Comparison of ENCODE assay signal across 8 cellular contexts in genomic region chr6:24933868-24934401, GRCh38. TPM values are rescaled to one million over a fixed set of nuclear protein-coding genes. Genes with fewer than 3 reads are reported as not detected.
DNase-seq lines count a peak whose midpoint lies in the region; ATAC-seq, FAIRE-seq and TF ChIP-seq lines count a peak whose summit lies in the region.

No MANE protein-coding gene starts in this region.

- 71% methylated on average over 7 of the region's 7 CpGs for WGBS in SK-N-SH (ENCODE audit: low lambda C conversion rate)

- H3F3A ChIP-seq in SK-N-SH (replicated peaks; ENCODE audit: insufficient read depth): peaks cover 1% of the 10 kb centered on the region

- no peak for DNase-seq in AG10803 (ENCODE audit: low read depth)
- DNase-seq in SK-N-SH: peak; percentile 12
- DNase-seq in stimulated activated naive CD8-positive, alpha-beta T cell treated with anti-CD3 and anti-CD28 coated beads, Interleukin-15, Interleukin-2, amounts not matched to agents 100 U/mL and 50 U/mL, for 24 hours: peak; percentile 57
- DNase-seq in GM12891 (ENCODE audit: insufficient read length, low spot score): no peak
- no peak for DNase-seq in DMS114 treated with DMSO at 0.1 percent for 48 hours (lab: John Stamatoyannopoulos, UW; ENCODE audit: unreplicated experiment)

- no peaks in the 10 kb centered on the region for H3K36me3 ChIP-seq in SK-N-SH (replicated peaks in 1 of 2; ENCODE audit: control insufficient read depth in 1 of 2, insufficient read depth in 2 of 2, low read length in 1 of 2)

- ATAC-seq in esophagus mucosa (peak; percentile 46), GM21423 (IDR thresholded peaks at IDR 0.05; ENCODE audit: unreplicated experiment) (no peak)
- ATAC-seq in stimulated activated naive CD8-positive, alpha-beta T cell treated with anti-CD3 and anti-CD28 coated beads, Interleukin-15, Interleukin-2, amounts not matched to agents 100 U/mL and 50 U/mL, for 24 hours: no peak

- TF ChIP-seq EP300 in SK-N-SH (IDR thresholded peaks at IDR 0.05; ENCODE audit: borderline replicate concordance in 1 of 2, low read depth in 1 of 2, low read length in 1 of 2): no peak

- H3K4me1 ChIP-seq in SK-N-SH (ENCODE audit: control insufficient read depth in 1 of 2, insufficient read depth in 2 of 2, low read depth in 1 of 2, low read length in 1 of 2): peaks cover 9 to 12% of the 10 kb centered on the region in 2 experiments; a peak in 3 of 4 replicates

- no peaks in the 10 kb centered on the region for H3K27me3 ChIP-seq in SK-N-SH (ENCODE audit: insufficient read depth)

- H2AFZ ChIP-seq in SK-N-SH (ENCODE audit: low read depth): no peak overlapping the region

- no peak overlapping the region for H3K27ac ChIP-seq in SK-N-SH (ENCODE audit: low read depth in 2 of 2, low read length in 1 of 2)

- POLR2A ChIA-PET in SK-N-SH (lab: Yijun Ruan, JAX): no interaction called here

- no peaks in the 10 kb centered on the region for H3K9me3 ChIP-seq in SK-N-SH

- H3K79me2 ChIP-seq in SK-N-SH (ENCODE audit: insufficient read depth): no peaks in the 10 kb centered on the region

- H3K4me2 ChIP-seq in SK-N-SH: no peak overlapping the region

- TF ChIP-seq CTCF in AG10803 (conservative IDR thresholded peaks at IDR 0.05; ENCODE audit: low read length) (peak; percentile 37), GM12874 (IDR thresholded peaks at IDR 0.05; ENCODE audit: insufficient read depth, low read depth, low read length) (peak; percentile 83), SK-N-SH (IDR thresholded peaks at IDR 0.05) (peak; percentile 58)

- TF ChIP-seq POLR2A in GM12891 (IDR thresholded peaks at IDR 0.05; ENCODE audit: low read depth, low read length): no peak

- CTCF ChIA-PET in SK-N-SH (lab: Yijun Ruan, JAX): interaction anchor here (0.6 to 2.0 kb wide), 15 partner anchors 9 to 137 kb away, joined by 3 to 7 read pairs (median 4); no protein-coding TSS in a partner anchor

- FAIRE-seq in GM12891 (lab: Jason Lieb, UNC): no peak

- peak; percentile 18; the same call in 1 of the 2 replicates for TF ChIP-seq RAD21 in SK-N-SH (IDR thresholded peaks at IDR 0.05; ENCODE audit: low read length)

- no peak overlapping the region for H3K9ac ChIP-seq in SK-N-SH

- H3K4me3 ChIP-seq in AG10803 (ENCODE audit: low read length) (no peak overlapping the region), SK-N-SH (ENCODE audit: low read depth in 2 of 2, low read length in 1 of 2) (no peak overlapping the region; a peak in 1 of 4 replicates)

- H3K9me2 ChIP-seq in SK-N-SH: no peaks in the 10 kb centered on the region

- H4K20me1 ChIP-seq in SK-N-SH (ENCODE audit: insufficient read depth): no peaks in the 10 kb centered on the region

TF ChIP-seq in SK-N-SH, 30 proteins besides CTCF, POLR2A, EP300 and RAD21:
- TF ChIP-seq REST (IDR thresholded peaks at IDR 0.05; ENCODE audit: low read depth, low read length) (no peak), MEF2A (IDR thresholded peaks at IDR 0.05; ENCODE audit: borderline replicate concordance, low read depth) (no peak), POLR2AphosphoS5 (IDR thresholded peaks at IDR 0.05; ENCODE audit: low read depth, low read length) (no peak), RCOR1 (IDR thresholded peaks at IDR 0.05; ENCODE audit: low read length) (no peak), RXRA (IDR thresholded peaks at IDR 0.05; ENCODE audit: borderline replicate concordance, low read depth) (no peak), SMC3 (IDR thresholded peaks at IDR 0.05; ENCODE audit: low read depth, low read length) (no peak), YY1 (IDR thresholded peaks at IDR 0.05; ENCODE audit: low read depth) (no peak), FOSL2 (IDR thresholded peaks at IDR 0.05; ENCODE audit: borderline replicate concordance, low read depth) (no peak), RFX5 (IDR thresholded peaks at IDR 0.05; ENCODE audit: low read length) (no peak)

TF ChIP-seq in GM12891, 5 proteins besides CTCF, POLR2A, EP300 and RAD21:
- TF ChIP-seq SPI1 (IDR thresholded peaks at IDR 0.05; ENCODE audit: low read depth, low read length) (no peak), POLR2AphosphoS5 (IDR thresholded peaks at IDR 0.05; ENCODE audit: low read depth, low read length) (no peak), TAF1 (IDR thresholded peaks at IDR 0.05; ENCODE audit: low read depth, low read length) (no peak), PAX5 (IDR thresholded peaks at IDR 0.05; ENCODE audit: insufficient read depth, low read length, severe bottlenecking) (no peak), POU2F2 (IDR thresholded peaks at IDR 0.05; ENCODE audit: low read depth, low read length) (no peak)

RNA-seq across cellular contexts. Expression of gene RIPOR2, which starts 1.8 kb away (rescaled TPM):
- 0.05 TPM in 2 replicates for polyA plus RNA-seq in SK-N-SH (2012; rRNA removed)
- 0.05 and 0.10 TPM in 2 replicates for polyA plus RNA-seq in SK-N-SH (2012; cell fraction: cytosol; rRNA removed)
- 0.05 and 0.13 TPM in 2 replicates for polyA plus RNA-seq in SK-N-SH (2012; cell fraction: nucleus; rRNA removed)
- 2.1 TPM for total RNA-seq in esophagus mucosa
- polyA plus RNA-seq in GM12891 (2012; ENCODE audit: low read depth, missing spikeins): 20.5 TPM

Comparison
In these comparisons a context has a peak if more than half of its experiments do, and no peak if none do; other contexts are left out.
1. DNase-seq: peak in SK-N-SH (single experiment) and stimulated activated naive CD8-positive, alpha-beta T cell treated with anti-CD3 and anti-CD28 coated beads, Interleukin-15, Interleukin-2, amounts not matched to agents 100 U/mL and 50 U/mL, for 24 hours (single experiment); none in AG10803 (single experiment), GM12891 (single experiment) and DMS114 treated with DMSO at 0.1 percent for 48 hours (single experiment).
2. Peak in every context shown above with its lines, with median percentiles within 50 percentile points of each other: CTCF ChIP-seq.